ENCODE assay signal across 13 cellular contexts in genomic region chr6:88013554-88013953, GRCh38. TPM values are rescaled to one million over a fixed set of nuclear protein-coding genes. Genes with fewer than 3 reads are reported as not detected.
A peak's percentile ranks its signal among the peaks of the same experiment; 100 is the strongest.
DNase-seq lines count a peak whose midpoint lies in the region; ATAC-seq and TF ChIP-seq lines count a peak whose summit lies in the region.
"Had no signal": no experiment of that assay in that cellular context is flagged by ENCODE, and none has a peak within 500 bp of the region (broad histone marks: within the 10 kb centered on the region; RNA-seq: fewer than 3 reads in every experiment).

No MANE protein-coding gene starts in this region.

- peaks cover 9% of the 10 kb centered on the region for H3K4me1 ChIP-seq in CD4-positive, CD25-positive, alpha-beta regulatory T cell (ENCODE audit: control insufficient read depth, insufficient read depth, low read length, poor library complexity, severe bottlenecking)
- no peaks in the 10 kb centered on the region for H3K4me1 ChIP-seq in right cardiac atrium (ENCODE audit: control insufficient read depth, insufficient read depth, low read length)

- no peak overlapping the region for H3K27ac ChIP-seq in CD4-positive, CD25-positive, alpha-beta regulatory T cell (ENCODE audit: insufficient read depth, low read length, poor library complexity, severe bottlenecking)
- H3K27ac ChIP-seq in SU-DHL-6 (ENCODE audit: low read depth, low read length) (no peak overlapping the region), dorsolateral prefrontal cortex (no peak overlapping the region), right cardiac atrium (ENCODE audit: low read length) (no peak overlapping the region)
- H3K27ac ChIP-seq: neutrophil had no signal

- H3K27me3 Mint-ChIP-seq in CD4-positive, CD25-positive, alpha-beta regulatory T cell: peaks cover 9% of the 10 kb centered on the region
- H3K27me3 Mint-ChIP-seq in glutamatergic neuron (ENCODE audit: unreplicated experiment): no peaks in the 10 kb centered on the region

- intact Hi-C loops in dorsolateral prefrontal cortex (cut with DNase I): no loop called here
- intact Hi-C loops in right cardiac atrium (cut with DNase I): no loop called here

- peaks cover 9 to 17% (median 11%) of the 10 kb centered on the region in 4 donors for H3K4me1 Mint-ChIP-seq in CD4-positive, CD25-positive, alpha-beta regulatory T cell
- H3K4me1 Mint-ChIP-seq in glutamatergic neuron (ENCODE audit: low read depth, unreplicated experiment): no peaks in the 10 kb centered on the region

- no peaks in the 10 kb centered on the region for H3F3A ChIP-seq in SU-DHL-6 (ENCODE audit: insufficient read depth)

- H3K4me3 Mint-ChIP-seq in CD4-positive, CD25-positive, alpha-beta regulatory T cell: no peak overlapping the region
- H3K4me3 Mint-ChIP-seq in glutamatergic neuron (ENCODE audit: unreplicated experiment): no peak overlapping the region

- no peak overlapping the region for H3K4me3 ChIP-seq in CD4-positive, CD25-positive, alpha-beta regulatory T cell (ENCODE audit: low read depth, low read length)
- no peak overlapping the region for H3K4me3 ChIP-seq in SU-DHL-6 (ENCODE audit: insufficient read depth, low read length, poor library complexity, severe bottlenecking)
- no peak overlapping the region for H3K4me3 ChIP-seq in dorsolateral prefrontal cortex
- no peak overlapping the region for H3K4me3 ChIP-seq in right cardiac atrium (ENCODE audit: low read length)

- H3K9me2 ChIP-seq in SU-DHL-6 (replicated peaks; ENCODE audit: insufficient read depth, low read length): no peaks in the 10 kb centered on the region

- H3K27ac Mint-ChIP-seq in CD4-positive, CD25-positive, alpha-beta regulatory T cell: peak overlapping the region in 2 of 3 donors; percentile 76 to 80
- no peak overlapping the region for H3K27ac Mint-ChIP-seq in glutamatergic neuron (ENCODE audit: unreplicated experiment)

- H3K79me2 ChIP-seq in SU-DHL-6 (ENCODE audit: insufficient read depth, low read length): no peaks in the 10 kb centered on the region

- H3K9ac ChIP-seq in SU-DHL-6 (ENCODE audit: low read length): no peak overlapping the region

- H3K9me3 Mint-ChIP-seq in CD4-positive, CD25-positive, alpha-beta regulatory T cell: peaks cover 0 to 3% (median 0%) of the 10 kb centered on the region in 7 donors
- H3K9me3 Mint-ChIP-seq in glutamatergic neuron (ENCODE audit: unreplicated experiment): no peaks in the 10 kb centered on the region

- DNase-seq in CD4-positive, CD25-positive, alpha-beta regulatory T cell: no peak
- DNase-seq in glutamatergic neuron: no peak
- DNase-seq in dorsolateral prefrontal cortex: no peak
- no peak for DNase-seq in COR-L47 (lab: John Stamatoyannopoulos, UW)
- no peak for DNase-seq in right cardiac atrium
- DNase-seq: activated T-cell treated with anti-CD3 and anti-CD28 coated beads, Interleukin-2, amount 50 U/mL, for 1 hour; IMR-90; left colon; NCI-H2081 treated with DMSO at 0.1 percent for 48 hours had no signal

- WGBS in right cardiac atrium: 75% methylated on average over 2 of the region's 2 CpGs

- H3K36me3 ChIP-seq in CD4-positive, CD25-positive, alpha-beta regulatory T cell (ENCODE audit: control insufficient read depth, insufficient read depth, low read length): no peaks in the 10 kb centered on the region
- H3K36me3 ChIP-seq in SU-DHL-6 (ENCODE audit: low read length): no peaks in the 10 kb centered on the region
- H3K36me3 ChIP-seq: neutrophil had no signal

- no peaks in the 10 kb centered on the region for H4K20me1 ChIP-seq in SU-DHL-6 (ENCODE audit: low read depth, low read length)

- H3K36me3 Mint-ChIP-seq in CD4-positive, CD25-positive, alpha-beta regulatory T cell: no peaks in the 10 kb centered on the region
- no peaks in the 10 kb centered on the region for H3K36me3 Mint-ChIP-seq in glutamatergic neuron (ENCODE audit: unreplicated experiment)

- ATAC-seq in CD4-positive, CD25-positive, alpha-beta regulatory T cell (ENCODE audit: low read depth in 2 of 2): no peak
- ATAC-seq in GM18502 (IDR thresholded peaks at IDR 0.05; ENCODE audit: poor library complexity, unreplicated experiment) (no peak), right cardiac atrium (no peak)

- peak overlapping the region; percentile 32 for H3K4me2 ChIP-seq in SU-DHL-6 (ENCODE audit: low read depth, low read length, poor library complexity, severe bottlenecking)

- peak; percentile 12; the same call in 1 of the 2 replicates for TF ChIP-seq CTCF in GM12874 (IDR thresholded peaks at IDR 0.05; ENCODE audit: insufficient read depth, low read depth, low read length)
- TF ChIP-seq CTCF in SU-DHL-6 (IDR thresholded peaks at IDR 0.05; ENCODE audit: insufficient read depth, low read length, poor library complexity, severe bottlenecking): no peak
- TF ChIP-seq CTCF in glutamatergic neuron (IDR thresholded peaks at IDR 0.05; ENCODE audit: partially characterized antibody, unreplicated experiment): peak; percentile 12
- TF ChIP-seq CTCF in dorsolateral prefrontal cortex (IDR thresholded peaks at IDR 0.05 in 54 of 56, conservative IDR thresholded peaks at IDR 0.05 in 2 of 56; ENCODE audit: low read depth in 1 of 56, partially characterized antibody in 56 of 56): peak in 1 of 56 donors; percentile 11

- peak overlapping the region; percentile 79 for H2AFZ ChIP-seq in SU-DHL-6 (ENCODE audit: low read depth, low read length, severe bottlenecking)

- no peaks in the 10 kb centered on the region for H3K9me3 ChIP-seq in CD4-positive, CD25-positive, alpha-beta regulatory T cell (ENCODE audit: control insufficient read depth in 2 of 2, low read length in 2 of 2)
- no peaks in the 10 kb centered on the region for H3K9me3 ChIP-seq in SU-DHL-6 (ENCODE audit: insufficient read depth, low read length)
- H3K9me3 ChIP-seq in right cardiac atrium (ENCODE audit: control insufficient read depth, low read length): no peaks in the 10 kb centered on the region
- H3K9me3 ChIP-seq: neutrophil had no signal

- no peaks in the 10 kb centered on the region for H3K27me3 ChIP-seq in CD4-positive, CD25-positive, alpha-beta regulatory T cell (ENCODE audit: control insufficient read depth, insufficient read depth, low read length)
- H3K27me3 ChIP-seq in SU-DHL-6 (ENCODE audit: low read length) (no peaks in the 10 kb centered on the region), dorsolateral prefrontal cortex (no peaks in the 10 kb centered on the region), right cardiac atrium (ENCODE audit: control insufficient read depth, insufficient read depth) (no peaks in the 10 kb centered on the region)

RNA-seq across cellular contexts. Expression of gene SPACA1, which starts 34.1 kb away (rescaled TPM):
- not detected for total RNA-seq in CD4-positive, CD25-positive, alpha-beta regulatory T cell
- polyA plus RNA-seq in CD4-positive, CD25-positive, alpha-beta regulatory T cell: not detected
- total RNA-seq in glutamatergic neuron (ENCODE audit: unreplicated experiment): not detected
- not detected for total RNA-seq in dorsolateral prefrontal cortex
- not detected for total RNA-seq in right cardiac atrium
- polyA plus RNA-seq in right cardiac atrium: not detected
- total RNA-seq: IMR-90, left colon had no signal
- polyA plus RNA-seq: IMR-90 had no signal
